1 cellular context compared by ENCODE assay signal in the genomic region with DNA sequence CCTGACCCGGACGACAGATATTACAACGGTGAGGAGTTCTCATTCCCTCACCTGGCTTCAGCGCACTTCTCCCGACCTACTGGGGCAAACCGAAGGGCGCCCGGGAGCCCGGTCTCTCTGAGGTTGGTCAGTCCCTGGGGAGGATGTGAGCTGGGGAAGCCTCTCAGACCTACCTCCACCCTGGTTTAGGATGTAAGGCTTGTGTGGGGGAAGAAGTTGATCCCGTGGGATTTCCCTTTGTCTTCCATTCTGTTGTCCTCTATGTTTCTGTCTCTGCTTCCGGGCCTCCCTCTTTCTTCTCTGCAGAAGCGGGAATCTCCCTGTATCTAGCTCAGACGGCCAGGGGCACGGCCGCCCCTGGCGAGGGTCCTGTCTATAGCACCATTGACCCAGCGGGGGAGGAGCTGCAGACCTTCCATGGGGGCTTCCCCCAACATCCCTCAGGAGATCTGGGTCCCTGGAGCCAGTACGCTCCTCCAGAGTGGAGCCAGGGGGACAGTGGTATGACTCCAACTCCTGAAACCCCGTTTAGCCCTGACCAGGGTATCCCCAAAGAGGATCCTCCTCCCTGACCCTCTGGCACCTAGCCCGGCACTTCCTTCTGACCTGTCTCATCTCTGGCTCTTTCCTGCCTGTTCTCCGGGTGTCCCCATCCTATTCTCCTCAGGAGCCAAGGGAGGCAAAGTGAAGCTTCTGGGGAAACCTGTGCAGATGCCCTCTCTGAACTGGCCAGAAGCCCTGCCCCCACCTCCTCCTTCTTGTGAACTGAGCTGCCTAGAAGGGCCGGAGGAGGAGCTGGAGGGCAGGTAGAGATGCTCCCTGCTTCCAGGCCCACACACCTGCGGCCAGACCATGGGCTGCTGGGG.
TF ChIP-seq lines count a peak whose summit lies in the region.

No MANE protein-coding gene starts in this region.

TF ChIP-seq in GM23338, 12 proteins besides CTCF, POLR2A, EP300 and RAD21 (continued from another document):
- TF ChIP-seq, protein P1, sequence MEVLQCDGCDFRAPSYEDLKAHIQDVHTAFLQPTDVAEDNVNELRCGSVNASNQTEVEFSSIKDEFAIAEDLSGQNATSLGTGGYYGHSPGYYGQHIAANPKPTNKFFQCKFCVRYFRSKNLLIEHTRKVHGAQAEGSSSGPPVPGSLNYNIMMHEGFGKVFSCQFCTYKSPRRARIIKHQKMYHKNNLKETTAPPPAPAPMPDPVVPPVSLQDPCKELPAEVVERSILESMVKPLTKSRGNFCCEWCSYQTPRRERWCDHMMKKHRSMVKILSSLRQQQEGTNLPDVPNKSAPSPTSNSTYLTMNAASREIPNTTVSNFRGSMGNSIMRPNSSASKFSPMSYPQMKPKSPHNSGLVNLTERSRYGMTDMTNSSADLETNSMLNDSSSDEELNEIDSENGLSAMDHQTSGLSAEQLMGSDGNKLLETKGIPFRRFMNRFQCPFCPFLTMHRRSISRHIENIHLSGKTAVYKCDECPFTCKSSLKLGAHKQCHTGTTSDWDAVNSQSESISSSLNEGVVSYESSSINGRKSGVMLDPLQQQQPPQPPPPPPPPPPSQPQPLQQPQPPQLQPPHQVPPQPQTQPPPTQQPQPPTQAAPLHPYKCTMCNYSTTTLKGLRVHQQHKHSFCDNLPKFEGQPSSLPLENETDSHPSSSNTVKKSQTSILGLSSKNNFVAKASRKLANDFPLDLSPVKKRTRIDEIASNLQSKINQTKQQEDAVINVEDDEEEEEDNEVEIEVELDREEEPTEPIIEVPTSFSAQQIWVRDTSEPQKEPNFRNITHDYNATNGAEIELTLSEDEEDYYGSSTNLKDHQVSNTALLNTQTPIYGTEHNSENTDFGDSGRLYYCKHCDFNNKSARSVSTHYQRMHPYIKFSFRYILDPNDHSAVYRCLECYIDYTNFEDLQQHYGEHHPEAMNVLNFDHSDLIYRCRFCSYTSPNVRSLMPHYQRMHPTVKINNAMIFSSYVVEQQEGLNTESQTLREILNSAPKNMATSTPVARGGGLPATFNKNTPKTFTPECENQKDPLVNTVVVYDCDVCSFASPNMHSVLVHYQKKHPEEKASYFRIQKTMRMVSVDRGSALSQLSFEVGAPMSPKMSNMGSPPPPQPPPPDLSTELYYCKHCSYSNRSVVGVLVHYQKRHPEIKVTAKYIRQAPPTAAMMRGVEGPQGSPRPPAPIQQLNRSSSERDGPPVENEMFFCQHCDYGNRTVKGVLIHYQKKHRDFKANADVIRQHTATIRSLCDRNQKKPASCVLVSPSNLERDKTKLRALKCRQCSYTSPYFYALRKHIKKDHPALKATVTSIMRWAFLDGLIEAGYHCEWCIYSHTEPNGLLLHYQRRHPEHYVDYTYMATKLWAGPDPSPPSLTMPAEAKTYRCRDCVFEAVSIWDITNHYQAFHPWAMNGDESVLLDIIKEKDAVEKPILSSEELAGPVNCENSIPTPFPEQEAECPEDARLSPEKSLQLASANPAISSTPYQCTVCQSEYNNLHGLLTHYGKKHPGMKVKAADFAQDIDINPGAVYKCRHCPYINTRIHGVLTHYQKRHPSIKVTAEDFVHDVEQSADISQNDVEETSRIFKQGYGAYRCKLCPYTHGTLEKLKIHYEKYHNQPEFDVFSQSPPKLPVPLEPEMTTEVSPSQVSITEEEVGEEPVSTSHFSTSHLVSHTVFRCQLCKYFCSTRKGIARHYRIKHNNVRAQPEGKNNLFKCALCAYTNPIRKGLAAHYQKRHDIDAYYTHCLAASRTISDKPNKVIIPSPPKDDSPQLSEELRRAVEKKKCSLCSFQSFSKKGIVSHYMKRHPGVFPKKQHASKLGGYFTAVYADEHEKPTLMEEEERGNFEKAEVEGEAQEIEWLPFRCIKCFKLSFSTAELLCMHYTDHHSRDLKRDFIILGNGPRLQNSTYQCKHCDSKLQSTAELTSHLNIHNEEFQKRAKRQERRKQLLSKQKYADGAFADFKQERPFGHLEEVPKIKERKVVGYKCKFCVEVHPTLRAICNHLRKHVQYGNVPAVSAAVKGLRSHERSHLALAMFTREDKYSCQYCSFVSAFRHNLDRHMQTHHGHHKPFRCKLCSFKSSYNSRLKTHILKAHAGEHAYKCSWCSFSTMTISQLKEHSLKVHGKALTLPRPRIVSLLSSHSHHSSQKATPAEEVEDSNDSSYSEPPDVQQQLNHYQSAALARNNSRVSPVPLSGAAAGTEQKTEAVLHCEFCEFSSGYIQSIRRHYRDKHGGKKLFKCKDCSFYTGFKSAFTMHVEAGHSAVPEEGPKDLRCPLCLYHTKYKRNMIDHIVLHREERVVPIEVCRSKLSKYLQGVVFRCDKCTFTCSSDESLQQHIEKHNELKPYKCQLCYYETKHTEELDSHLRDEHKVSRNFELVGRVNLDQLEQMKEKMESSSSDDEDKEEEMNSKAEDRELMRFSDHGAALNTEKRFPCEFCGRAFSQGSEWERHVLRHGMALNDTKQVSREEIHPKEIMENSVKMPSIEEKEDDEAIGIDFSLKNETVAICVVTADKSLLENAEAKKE (CRISPR knock-in tag; IDR thresholded peaks at IDR 0.05) = no peak
- TF ChIP-seq POLR2AphosphoS5 (IDR thresholded peaks at IDR 0.05; ENCODE audit: low read depth) (no peak), STAT1 (IDR thresholded peaks at IDR 0.05; ENCODE audit: unreplicated experiment) (no peak), CREB1 (CRISPR knock-in tag; IDR thresholded peaks at IDR 0.05; ENCODE audit: low read depth) (no peak), ZNF114 (CRISPR knock-in tag; IDR thresholded peaks at IDR 0.05) (no peak), ZNF331 (CRISPR knock-in tag; IDR thresholded peaks at IDR 0.05; ENCODE audit: low read depth) (no peak), EZH2 (IDR thresholded peaks at IDR 0.05; ENCODE audit: low read depth, unreplicated experiment) (no peak), JUNB (IDR thresholded peaks at IDR 0.05; ENCODE audit: unreplicated experiment) (no peak)
- TF ChIP-seq, protein P2, sequence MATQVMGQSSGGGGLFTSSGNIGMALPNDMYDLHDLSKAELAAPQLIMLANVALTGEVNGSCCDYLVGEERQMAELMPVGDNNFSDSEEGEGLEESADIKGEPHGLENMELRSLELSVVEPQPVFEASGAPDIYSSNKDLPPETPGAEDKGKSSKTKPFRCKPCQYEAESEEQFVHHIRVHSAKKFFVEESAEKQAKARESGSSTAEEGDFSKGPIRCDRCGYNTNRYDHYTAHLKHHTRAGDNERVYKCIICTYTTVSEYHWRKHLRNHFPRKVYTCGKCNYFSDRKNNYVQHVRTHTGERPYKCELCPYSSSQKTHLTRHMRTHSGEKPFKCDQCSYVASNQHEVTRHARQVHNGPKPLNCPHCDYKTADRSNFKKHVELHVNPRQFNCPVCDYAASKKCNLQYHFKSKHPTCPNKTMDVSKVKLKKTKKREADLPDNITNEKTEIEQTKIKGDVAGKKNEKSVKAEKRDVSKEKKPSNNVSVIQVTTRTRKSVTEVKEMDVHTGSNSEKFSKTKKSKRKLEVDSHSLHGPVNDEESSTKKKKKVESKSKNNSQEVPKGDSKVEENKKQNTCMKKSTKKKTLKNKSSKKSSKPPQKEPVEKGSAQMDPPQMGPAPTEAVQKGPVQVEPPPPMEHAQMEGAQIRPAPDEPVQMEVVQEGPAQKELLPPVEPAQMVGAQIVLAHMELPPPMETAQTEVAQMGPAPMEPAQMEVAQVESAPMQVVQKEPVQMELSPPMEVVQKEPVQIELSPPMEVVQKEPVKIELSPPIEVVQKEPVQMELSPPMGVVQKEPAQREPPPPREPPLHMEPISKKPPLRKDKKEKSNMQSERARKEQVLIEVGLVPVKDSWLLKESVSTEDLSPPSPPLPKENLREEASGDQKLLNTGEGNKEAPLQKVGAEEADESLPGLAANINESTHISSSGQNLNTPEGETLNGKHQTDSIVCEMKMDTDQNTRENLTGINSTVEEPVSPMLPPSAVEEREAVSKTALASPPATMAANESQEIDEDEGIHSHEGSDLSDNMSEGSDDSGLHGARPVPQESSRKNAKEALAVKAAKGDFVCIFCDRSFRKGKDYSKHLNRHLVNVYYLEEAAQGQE (IDR thresholded peaks at IDR 0.05; ENCODE audit: unreplicated experiment) = no peak
- TF ChIP-seq, protein P3, sequence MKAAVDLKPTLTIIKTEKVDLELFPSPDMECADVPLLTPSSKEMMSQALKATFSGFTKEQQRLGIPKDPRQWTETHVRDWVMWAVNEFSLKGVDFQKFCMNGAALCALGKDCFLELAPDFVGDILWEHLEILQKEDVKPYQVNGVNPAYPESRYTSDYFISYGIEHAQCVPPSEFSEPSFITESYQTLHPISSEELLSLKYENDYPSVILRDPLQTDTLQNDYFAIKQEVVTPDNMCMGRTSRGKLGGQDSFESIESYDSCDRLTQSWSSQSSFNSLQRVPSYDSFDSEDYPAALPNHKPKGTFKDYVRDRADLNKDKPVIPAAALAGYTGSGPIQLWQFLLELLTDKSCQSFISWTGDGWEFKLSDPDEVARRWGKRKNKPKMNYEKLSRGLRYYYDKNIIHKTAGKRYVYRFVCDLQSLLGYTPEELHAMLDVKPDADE (IDR thresholded peaks at IDR 0.05) = no peak
TF ChIP-seq in GM23338: peak in this region for 0.
